30 cellular contexts compared by ENCODE assay signal in genomic region chr1:8354038-8354437, GRCh38. TPM values are rescaled to one million over a fixed set of nuclear protein-coding genes. Genes with fewer than 3 reads are reported as not detected.
DNase-seq lines count a peak whose midpoint lies in the region; ATAC-seq, FAIRE-seq and TF ChIP-seq lines count a peak whose summit lies in the region.
"Had no signal": no experiment of that assay in that cellular context is flagged by ENCODE, and none has a peak within 500 bp of the region (broad histone marks: within the 10 kb centered on the region; RNA-seq: fewer than 3 reads in every experiment).

No MANE protein-coding gene starts in this region.

- DNase-seq in left ventricle myocardium inferior = no peak
- DNase-seq in left ventricle myocardium superior = no peak
- peak; percentile 51 for DNase-seq in cerebellar cortex (ENCODE audit: low spot score)
- DNase-seq in psoas muscle = no peak
- no peak for DNase-seq in uterus
- DNase-seq in islet precursor cell = no peak
- DNase-seq in RCC 7860 (ENCODE audit: low spot score) = no peak
- DNase-seq in Kasumi-1 (lab: John Stamatoyannopoulos, UW) = no peak
- DNase-seq: ACHN; activated effector memory CD4-positive, alpha-beta T cell treated with Interleukin-2 at 50 U/mL for 16 hours; activated naive CD8-positive, alpha-beta T cell treated with anti-CD3 and anti-CD28 coated beads, Interleukin-2, amount 50 U/mL, for 24 hours; body of pancreas; Caco-2; DMS79; effector memory CD4-positive, alpha-beta T cell; erythroblast; foreskin keratinocyte; hypothalamus; NCI-H1436; NCI-H2171 treated with DMSO at 0.1 percent for 48 hours; NCI-H524; WERI-Rb-1 had no signal

- H3K27me3 ChIP-seq in left ventricle myocardium inferior (ENCODE audit: low read depth) (no peaks in the 10 kb centered on the region), psoas muscle (ENCODE audit: insufficient read depth in 3 of 3, low read length in 2 of 3) (no peaks in the 10 kb centered on the region), uterus (no peaks in the 10 kb centered on the region)
- H3K27me3 ChIP-seq: BLaER1 treated with 17β-estradiol and CSF1 and Interleukin-3, amounts not matched to agents 10 nM and 100 nM; body of pancreas; foreskin keratinocyte; vagina had no signal

- TF ChIP-seq POLR2A in uterus (IDR thresholded peaks at IDR 0.05) = no peak

- H3K4me1 ChIP-seq in left ventricle myocardium inferior = peaks cover 91% of the 10 kb centered on the region
- H3K4me1 ChIP-seq in psoas muscle = no peaks in the 10 kb centered on the region
- H3K4me1 ChIP-seq in uterus = no peaks in the 10 kb centered on the region
- H3K4me1 ChIP-seq: Caco-2 had no signal

- peaks cover 57% of the 10 kb centered on the region for H3K36me3 ChIP-seq in left ventricle myocardium inferior
- H3K36me3 ChIP-seq in psoas muscle (ENCODE audit: insufficient read depth in 1 of 2, low read depth in 1 of 2) = peaks cover 6 to 66% of the 10 kb centered on the region in 2 donors
- H3K36me3 ChIP-seq in uterus = no peaks in the 10 kb centered on the region

- H3K4me3 ChIP-seq in left ventricle myocardium inferior = no peak overlapping the region
- no peak overlapping the region for H3K4me3 ChIP-seq in psoas muscle
- H3K4me3 ChIP-seq in uterus = no peak overlapping the region
- H3K4me3 ChIP-seq: BLaER1 treated with 17β-estradiol and CSF1 and Interleukin-3, amounts not matched to agents 10 nM and 100 nM; body of pancreas; K562; vagina had no signal

- intact Hi-C loops in left ventricle myocardium inferior (cut with micrococcal nuclease) = no loop called here
- intact Hi-C loops in left ventricle myocardium superior (cut with micrococcal nuclease) = no loop called here
- intact Hi-C loops in psoas muscle (cut with DNase I) = no loop called here
- intact Hi-C loops in uterus (cut with DNase I; ENCODE audit: low total_unique reads) = no loop called here

- no peak for FAIRE-seq in RCC 7860 (lab: Jason Lieb, UNC)
- FAIRE-seq: H1, K562 had no signal

- H3K27ac ChIP-seq in left ventricle myocardium inferior (replicated peaks) = peak overlapping the region; percentile 87
- H3K27ac ChIP-seq in psoas muscle = peak overlapping the region; percentile 60
- H3K27ac ChIP-seq in uterus = peak overlapping the region; percentile 70 to 76
- H3K27ac ChIP-seq: BLaER1 treated with 17β-estradiol and CSF1 and Interleukin-3, amounts not matched to agents 10 nM and 100 nM; foreskin keratinocyte; WERI-Rb-1 had no signal

- ATAC-seq in left ventricle myocardium superior (no peak), psoas muscle (no peak)
- ATAC-seq: activated naive CD8-positive, alpha-beta T cell treated with anti-CD3 and anti-CD28 coated beads, Interleukin-2, amount 50 U/mL, for 24 hours; body of pancreas; foreskin keratinocyte; K562; natural killer cell treated with Interleukin-12 subunit alpha and Interleukin-12 subunit beta and Interleukin-15 and Interleukin-18, amount 100 ng/mL, for 72 hours; Panc1 had no signal

- H3K9me3 ChIP-seq in left ventricle myocardium inferior (replicated peaks) (no peaks in the 10 kb centered on the region), psoas muscle (no peaks in the 10 kb centered on the region), uterus (no peaks in the 10 kb centered on the region)
- H3K9me3 ChIP-seq: BLaER1 treated with 17β-estradiol and CSF1 and Interleukin-3, amounts not matched to agents 10 nM and 100 nM; body of pancreas; Caco-2; vagina had no signal

- 47 to 70% (median 53%) methylated on average over 8 of the region's 8 CpGs for WGBS in psoas muscle, 3 donors

- TF ChIP-seq CTCF in left ventricle myocardium inferior (IDR thresholded peaks at IDR 0.05; ENCODE audit: borderline replicate concordance) = no peak
- TF ChIP-seq CTCF in psoas muscle (IDR thresholded peaks at IDR 0.05) = no peak
- TF ChIP-seq CTCF in uterus (IDR thresholded peaks at IDR 0.05) = no peak

RNA-seq across cellular contexts. Expression of gene SLC45A1, which starts 36.1 kb away (rescaled TPM):
- 1.8 TPM for total RNA-seq in left ventricle myocardium inferior
- 2.0 TPM for total RNA-seq in left ventricle myocardium superior
- total RNA-seq in psoas muscle = 1 to 10 TPM in 1 of 4 donors, under 1 TPM in 3; 0.44 to 1.4 (median 0.89) TPM
- polyA plus RNA-seq in psoas muscle = 1 to 10 TPM in 1 of 3 donors, under 1 TPM in 2; 0.60 to 1.1 (median 0.96) TPM
- total RNA-seq in uterus = 10 to 100 TPM in 2 of 4 donors, 1 to 10 TPM in 1, under 1 TPM in 1; 0.51 to 13.8 (median 7.4) TPM
- total RNA-seq: HT1080, K562, mononuclear cell had no signal
- polyA plus RNA-seq: K562 had no signal
